Comparison of ENCODE assay signal across 8 cellular contexts in the genomic region with DNA sequence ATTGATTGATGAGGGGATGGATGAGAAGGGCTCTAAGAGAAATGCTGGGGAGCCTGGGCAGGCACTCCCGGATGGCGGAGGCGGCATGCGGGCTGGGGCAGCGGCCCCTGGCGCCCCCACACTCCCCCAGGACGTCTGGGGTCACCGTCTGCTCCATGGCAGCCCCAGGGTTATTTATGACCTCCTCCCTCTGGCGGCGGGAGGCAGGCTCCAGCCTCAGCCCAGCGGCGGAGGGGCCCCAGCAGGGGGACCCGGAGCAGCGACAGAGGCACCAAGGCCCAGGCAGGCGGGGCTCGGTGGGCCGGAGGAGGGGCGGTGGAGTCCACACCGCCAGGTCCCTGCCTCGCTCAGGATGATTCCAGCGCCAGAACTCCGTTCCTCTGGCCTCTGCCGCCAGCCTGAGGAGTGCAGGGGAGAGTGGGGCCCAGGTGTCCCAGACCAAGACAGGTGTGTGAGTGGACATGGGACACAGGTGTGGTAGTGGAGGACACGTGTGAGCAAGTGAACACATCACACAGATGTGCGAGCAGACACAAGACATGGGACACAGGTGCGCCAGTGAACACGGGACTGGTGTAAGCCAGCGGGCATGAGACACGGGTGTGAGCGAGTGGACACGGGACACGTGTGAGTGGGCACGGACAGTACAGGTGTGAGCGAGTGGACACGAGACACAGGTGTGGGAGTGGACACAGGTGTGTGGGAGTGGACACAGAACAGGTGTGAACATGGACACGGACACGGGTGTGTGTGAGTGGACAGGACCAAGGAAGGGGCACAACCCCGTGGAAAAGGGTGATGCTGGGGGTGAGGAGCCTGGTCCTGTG. TPM values are rescaled to one million over a fixed set of nuclear protein-coding genes. Genes with fewer than 3 reads are reported as not detected.
DNase-seq lines count a peak whose midpoint lies in the region; ATAC-seq and TF ChIP-seq lines count a peak whose summit lies in the region.

No MANE protein-coding gene starts in this region.

- H3K9me3 Mint-ChIP-seq in IgD-negative memory B cell, result peaks cover 0 to 2% (median 0%) of the 10 kb centered on the region in 3 donors
- no peaks in the 10 kb centered on the region for H3K9me3 Mint-ChIP-seq in central memory CD8-positive, alpha-beta T cell

- H3K9me3 ChIP-seq in PC-3 (ENCODE audit: low read length) (no peaks in the 10 kb centered on the region), stomach smooth muscle (ENCODE audit: control insufficient read depth in 2 of 2, low read length in 2 of 2) (no peaks in the 10 kb centered on the region)

- no peak overlapping the region for H3K27ac ChIP-seq in PC-3 (ENCODE audit: low read length)
- H3K27ac ChIP-seq in stomach smooth muscle (ENCODE audit: low read length), result no peak overlapping the region

- no peaks in the 10 kb centered on the region for H3K36me3 Mint-ChIP-seq in IgD-negative memory B cell
- peaks cover 2% of the 10 kb centered on the region for H3K36me3 Mint-ChIP-seq in central memory CD8-positive, alpha-beta T cell (ENCODE audit: insufficient read depth)

- H3F3A ChIP-seq in PC-3 (ENCODE audit: low read length, unreplicated experiment), result no peaks in the 10 kb centered on the region

- H3K27me3 ChIP-seq in PC-3 (ENCODE audit: low read length) (peaks cover 85% of the 10 kb centered on the region), stomach smooth muscle (ENCODE audit: control insufficient read depth in 1 of 2, insufficient read depth in 2 of 2, low read length in 2 of 2) (peaks cover 44 to 52% of the 10 kb centered on the region in 2 donors)

- H3K4me3 ChIP-seq in PC-3 (ENCODE audit: low read length) (no peak overlapping the region), stomach smooth muscle (ENCODE audit: low read length in 2 of 2) (peak overlapping the region; percentile 36 to 57)

- peaks cover 4 to 12% (median 10%) of the 10 kb centered on the region in 3 donors for H3K4me1 Mint-ChIP-seq in IgD-negative memory B cell
- H3K4me1 Mint-ChIP-seq in central memory CD8-positive, alpha-beta T cell, result peaks cover 10% of the 10 kb centered on the region

- intact Hi-C loops in PC-3 (cut with micrococcal nuclease), result loop anchor here (2.0 kb wide), 1 partner anchor 18 kb away; no protein-coding TSS in a partner anchor

- no peaks in the 10 kb centered on the region for H3K79me2 ChIP-seq in PC-3 (ENCODE audit: low read length)

- H3K36me3 ChIP-seq in PC-3 (ENCODE audit: low read depth, low read length) (no peaks in the 10 kb centered on the region), stomach smooth muscle (ENCODE audit: control insufficient read depth in 2 of 2, insufficient read depth in 2 of 2, low read length in 2 of 2) (no peaks in the 10 kb centered on the region)

- H3K9ac ChIP-seq in PC-3 (ENCODE audit: low read length) (no peak overlapping the region), stomach smooth muscle (ENCODE audit: low read length in 2 of 2) (no peak overlapping the region)

- peak overlapping the region in 2 of 3 donors; percentile 7 to 68 for H3K27ac Mint-ChIP-seq in IgD-negative memory B cell
- no peak overlapping the region for H3K27ac Mint-ChIP-seq in central memory CD8-positive, alpha-beta T cell (ENCODE audit: low read depth)

- TF ChIP-seq CTCF in PC-3 (conservative IDR thresholded peaks at IDR 0.05; ENCODE audit: low read depth, low read length), result peak; percentile 34; the same call in 1 of the 2 replicates

- H4K20me1 ChIP-seq in PC-3 (ENCODE audit: low read length), result no peaks in the 10 kb centered on the region

- H3K4me2 ChIP-seq in PC-3 (ENCODE audit: low read length), result peak overlapping the region; percentile 38

- H3K9me2 ChIP-seq in PC-3 (replicated peaks; ENCODE audit: low read length), result no peaks in the 10 kb centered on the region

- POLR2A ChIA-PET in PC-3 (lab: Charles Lee; ENCODE audit: unreplicated experiment), result no interaction called here

- H3K27me3 Mint-ChIP-seq in IgD-negative memory B cell, result peaks cover 49% of the 10 kb centered on the region
- peaks cover 65% of the 10 kb centered on the region for H3K27me3 Mint-ChIP-seq in central memory CD8-positive, alpha-beta T cell

- no TSS peak for BruUV-seq in PC-3 (replicated peaks; lab: Mats Ljungman, UMichigan)

- H3K4me1 ChIP-seq in PC-3 (ENCODE audit: insufficient read depth, low read length), result peaks cover 10% of the 10 kb centered on the region
- peaks cover 62% of the 10 kb centered on the region for H3K4me1 ChIP-seq in stomach smooth muscle (ENCODE audit: control insufficient read depth, insufficient read depth, low read length)

- ATAC-seq in PC-3, result peak; percentile 44
- peak; percentile 38 for ATAC-seq in central memory CD8-positive, alpha-beta T cell (replicated peaks; ENCODE audit: extremely low read depth, poor library complexity, severe bottlenecking)
- no peak for ATAC-seq in GM18868 (IDR thresholded peaks at IDR 0.05; ENCODE audit: unreplicated experiment)
- no peak for ATAC-seq in GM19035 (IDR thresholded peaks at IDR 0.05; ENCODE audit: unreplicated experiment)

- no peak overlapping the region for H2AFZ ChIP-seq in PC-3 (ENCODE audit: low read length)

- CTCF ChIA-PET in PC-3 (lab: Charles Lee), result interaction anchor here (0.7 kb wide), 1 partner anchor 17 kb away, joined by 3 read pairs; no protein-coding TSS in a partner anchor

- peak overlapping the region in 3 of 4 donors; percentile 12 to 62 (median 60) for H3K4me3 Mint-ChIP-seq in IgD-negative memory B cell
- H3K4me3 Mint-ChIP-seq in central memory CD8-positive, alpha-beta T cell, result no peak overlapping the region

- DNase-seq in DMS153 treated with DMSO at 0.1 percent for 48 hours (lab: John Stamatoyannopoulos, UW; ENCODE audit: unreplicated experiment), result peak; percentile 64
- DNase-seq in PC-3, result peak; percentile 68
- DNase-seq in central memory CD8-positive, alpha-beta T cell (ENCODE audit: low spot score in 2 of 2), result no peak
- DNase-seq in kidney tubule cell (ENCODE audit: low spot score), result peak; percentile 71

RNA-seq across cellular contexts. Expression of a gene that starts 2.5 kb away (rescaled TPM):
- not detected for polyA plus RNA-seq in IgD-negative memory B cell
- total RNA-seq in PC-3 (2014; rRNA removed), result 2.7 and 5.8 TPM in 2 replicates

RNA-seq across cellular contexts. Expression of a gene that starts 37.8 kb away (rescaled TPM):
- 64.9 TPM for polyA plus RNA-seq in IgD-negative memory B cell
- total RNA-seq in PC-3 (2014; rRNA removed), result 262 and 340 TPM in 2 replicates

RNA-seq across cellular contexts. Expression of a gene that starts 39.2 kb away (rescaled TPM):
- 1.3 TPM for polyA plus RNA-seq in IgD-negative memory B cell
- total RNA-seq in PC-3 (2014; rRNA removed), result 29.8 and 32.1 TPM in 2 replicates

RNA-seq across cellular contexts. Expression of a gene that starts 45.1 kb away (rescaled TPM):
- 0.14 TPM for polyA plus RNA-seq in IgD-negative memory B cell
- 14.0 and 18.3 TPM in 2 replicates for total RNA-seq in PC-3 (2014; rRNA removed)

Comparison
In these comparisons a context has a peak if more than half of its experiments do, and no peak if none do; other contexts are left out.
1. DNase-seq: peak in DMS153 treated with DMSO at 0.1 percent for 48 hours (single experiment), PC-3 (single experiment) and kidney tubule cell (single experiment); none in central memory CD8-positive, alpha-beta T cell (0 of 2).
2. ATAC-seq: peak in PC-3 (single experiment) and central memory CD8-positive, alpha-beta T cell (single experiment); none in GM18868 (single experiment) and GM19035 (single experiment).